In the genomic region with DNA sequence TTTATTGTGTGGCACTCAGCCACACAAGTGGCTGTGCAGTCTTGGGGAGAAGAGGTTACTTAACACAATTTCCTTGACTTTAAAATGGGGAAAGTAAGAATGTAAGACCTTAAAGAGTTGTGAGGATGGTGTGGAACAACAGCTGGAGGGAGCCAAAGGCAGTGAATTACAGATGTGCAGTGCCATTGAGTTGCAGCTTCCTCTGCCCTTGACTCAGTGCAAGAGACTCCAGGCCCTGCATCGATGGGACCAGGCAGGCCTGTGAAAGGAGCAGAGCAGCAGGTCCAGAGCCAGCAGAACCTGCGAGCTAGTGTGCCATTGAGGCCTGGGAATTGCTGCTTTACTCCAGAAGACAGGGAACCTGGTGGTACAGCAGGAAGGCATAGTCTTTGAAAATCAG, we compare ENCODE assay signal across 24 cellular contexts. TPM values are rescaled to one million over a fixed set of nuclear protein-coding genes. Genes with fewer than 3 reads are reported as not detected.
DNase-seq lines count a peak whose midpoint lies in the region; ATAC-seq and TF ChIP-seq lines count a peak whose summit lies in the region.
"Had no signal": no experiment of that assay in that cellular context is flagged by ENCODE, and none has a peak within 500 bp of the region (broad histone marks: within the 10 kb centered on the region; RNA-seq: fewer than 3 reads in every experiment).

No MANE protein-coding gene starts in this region.

- CTCF ChIA-PET in CD8-positive, alpha-beta T cell (lab: Charles Lee): interaction anchor here (0.6 kb wide), 1 partner anchor 69 kb away, joined by 4 read pairs; no protein-coding TSS in a partner anchor

- H3K9me3 Mint-ChIP-seq in natural killer cell: no peaks in the 10 kb centered on the region
- H3K9me3 Mint-ChIP-seq in CD8-positive, alpha-beta T cell: no peaks in the 10 kb centered on the region
- H3K9me3 Mint-ChIP-seq: activated naive CD8-positive, alpha-beta T cell treated with anti-CD3 and anti-CD28 coated beads, Interleukin-2, amount 10 ng/mL, durations not matched to agents 7 days and 5 days; T-helper 2 cell treated with Interferon-gamma antibody and Interleukin-4, amounts not matched to agents 5 μg/mL and 100 μg/mL, for 36 hours had no signal

- peak; percentile 31 for ATAC-seq in Right ventricle myocardium inferior
- 0 out of 3 replicates have a peak, but pooled peaks have one; percentile 15 for ATAC-seq in SK-N-SH treated with all-trans-retinoic acid at 6 μM for 48 hours
- ATAC-seq in natural killer cell: no peak
- ATAC-seq in CD8-positive, alpha-beta T cell: no peak
- ATAC-seq: left lobe of liver had no signal

- H3K4me3 ChIP-seq in fibroblast of mammary gland (ENCODE audit: control insufficient read depth, low read depth, low read length) (no peak overlapping the region), uterus (no peak overlapping the region), foreskin fibroblast (ENCODE audit: low read depth in 1 of 2, low read length in 2 of 2) (no peak overlapping the region)
- H3K4me3 ChIP-seq in CD8-positive, alpha-beta T cell (ENCODE audit: low read depth, low read length): no peak overlapping the region
- H3K4me3 ChIP-seq: MG63, prostate gland had no signal

- POLR2A ChIA-PET in CD8-positive, alpha-beta T cell (lab: Charles Lee): no interaction called here

- TF ChIP-seq CTCF in fibroblast of mammary gland (conservative IDR thresholded peaks at IDR 0.05; ENCODE audit: control insufficient read depth, insufficient read depth, low read depth, low read length) (no peak), uterus (IDR thresholded peaks at IDR 0.05) (peak in 2 of 4 experiments; percentile 16 to 18), natural killer cell (IDR thresholded peaks at IDR 0.05) (no peak), foreskin fibroblast (IDR thresholded peaks at IDR 0.05; ENCODE audit: low read depth, low read length) (no peak)
- TF ChIP-seq CTCF in CD8-positive, alpha-beta T cell (IDR thresholded peaks at IDR 0.05): no peak

- DNase-seq in Right ventricle myocardium inferior (ENCODE audit: missing footprints) (no peak), cardiac septum (ENCODE audit: low spot score) (no peak), fibroblast of mammary gland (ENCODE audit: low read depth) (peak; percentile 16), uterus (peak in 1 of 2 donors; percentile 44), natural killer cell (no peak), foreskin fibroblast (no peak)
- DNase-seq in CD8-positive, alpha-beta T cell: no peak
- DNase-seq: activated CD4-positive, alpha-beta T cell treated with anti-CD3 and anti-CD28 coated beads for 4 hours; activated naive CD8-positive, alpha-beta T cell treated with anti-CD3 and anti-CD28 coated beads, Interleukin-2, amount 10 ng/mL, durations not matched to agents 7 days and 5 days; activated T-cell treated with anti-CD3 and anti-CD28 coated beads for 4 hours; CD8-positive, alpha-beta memory T cell; hippocampal formation; MG63; NCI-H1105 treated with DMSO at 0.1 percent for 48 hours; NCI-H2029; NCI-H345; NCI-H748 treated with DMSO at 0.1 percent for 48 hours; stimulated activated naive CD4-positive, alpha-beta T cell had no signal

- intact Hi-C loops in Right ventricle myocardium inferior (cut with DNase I) (no loop called here), cardiac septum (cut with DNase I) (no loop called here), uterus (cut with DNase I; ENCODE audit: low total_unique reads) (no loop called here), natural killer cell (cut with micrococcal nuclease) (no loop called here)
- intact Hi-C loops in CD8-positive, alpha-beta T cell (cut with DNase I, micrococcal nuclease): no loop called here

- no peak for TF ChIP-seq POLR2A in uterus (IDR thresholded peaks at IDR 0.05)

- H3K36me3 Mint-ChIP-seq in natural killer cell: no peaks in the 10 kb centered on the region
- H3K36me3 Mint-ChIP-seq in CD8-positive, alpha-beta T cell: peaks cover 9% of the 10 kb centered on the region

- H3K4me1 Mint-ChIP-seq in natural killer cell: peaks cover 43 to 57% of the 10 kb centered on the region in 2 donors
- peaks cover 56% of the 10 kb centered on the region for H3K4me1 Mint-ChIP-seq in CD8-positive, alpha-beta T cell (ENCODE audit: low read depth)

- no peak overlapping the region for H3K4me3 Mint-ChIP-seq in natural killer cell
- H3K4me3 Mint-ChIP-seq in CD8-positive, alpha-beta T cell: no peak overlapping the region
- H3K4me3 Mint-ChIP-seq: activated naive CD8-positive, alpha-beta T cell treated with anti-CD3 and anti-CD28 coated beads, Interleukin-2, amount 10 ng/mL, durations not matched to agents 7 days and 5 days; T-helper 2 cell treated with Interferon-gamma antibody and Interleukin-4, amounts not matched to agents 5 μg/mL and 100 μg/mL, for 36 hours had no signal

- no peaks in the 10 kb centered on the region for H3K9me3 ChIP-seq in uterus
- H3K9me3 ChIP-seq in CD8-positive, alpha-beta T cell (ENCODE audit: low read length): no peaks in the 10 kb centered on the region
- H3K9me3 ChIP-seq: MG63, prostate gland, thoracic aorta had no signal

- H3K27ac ChIP-seq in uterus: peak overlapping the region; percentile 79 to 80
- no peak overlapping the region for H3K27ac ChIP-seq in CD8-positive, alpha-beta T cell (ENCODE audit: low read depth, low read length)
- H3K27ac ChIP-seq: prostate gland, RWPE1, thoracic aorta had no signal

- no peak overlapping the region for H3K27ac Mint-ChIP-seq in natural killer cell
- H3K27ac Mint-ChIP-seq in CD8-positive, alpha-beta T cell: no peak overlapping the region
- H3K27ac Mint-ChIP-seq: activated naive CD8-positive, alpha-beta T cell treated with anti-CD3 and anti-CD28 coated beads, Interleukin-2, amount 10 ng/mL, durations not matched to agents 7 days and 5 days; T-helper 2 cell treated with Interferon-gamma antibody and Interleukin-4, amounts not matched to agents 5 μg/mL and 100 μg/mL, for 36 hours had no signal

- no peaks in the 10 kb centered on the region for H3K27me3 Mint-ChIP-seq in natural killer cell (ENCODE audit: low read depth in 2 of 2)
- H3K27me3 Mint-ChIP-seq in CD8-positive, alpha-beta T cell (ENCODE audit: low read depth): no peaks in the 10 kb centered on the region
- H3K27me3 Mint-ChIP-seq: activated naive CD8-positive, alpha-beta T cell treated with anti-CD3 and anti-CD28 coated beads, Interleukin-2, amount 10 ng/mL, durations not matched to agents 7 days and 5 days; CD8-positive, alpha-beta memory T cell had no signal

- H3K27me3 ChIP-seq in uterus: no peaks in the 10 kb centered on the region
- no peaks in the 10 kb centered on the region for H3K27me3 ChIP-seq in CD8-positive, alpha-beta T cell (ENCODE audit: insufficient read depth, low read length)
- H3K27me3 ChIP-seq: MG63 had no signal

- no peaks in the 10 kb centered on the region for H3K36me3 ChIP-seq in uterus
- H3K36me3 ChIP-seq in CD8-positive, alpha-beta T cell (ENCODE audit: insufficient read depth, low read length): no peaks in the 10 kb centered on the region
- H3K36me3 ChIP-seq: MG63, prostate gland, thoracic aorta had no signal

- peaks cover 0 to 4% of the 10 kb centered on the region in 2 donors for H3K4me1 ChIP-seq in uterus
- H3K4me1 ChIP-seq in CD8-positive, alpha-beta T cell (ENCODE audit: insufficient read depth, low read length): peaks cover 7% of the 10 kb centered on the region
- H3K4me1 ChIP-seq: prostate gland had no signal

TF ChIP-seq in SK-N-SH treated with all-trans-retinoic acid at 6 μM for 48 hours, 23 proteins besides CTCF, POLR2A, EP300 and RAD21:
- TF ChIP-seq CSDC2 (CRISPR knock-in tag; IDR thresholded peaks at IDR 0.05) (no peak), ZNF565 (CRISPR knock-in tag; conservative IDR thresholded peaks at IDR 0.05; ENCODE audit: low read depth) (no peak), GLIS3 (CRISPR knock-in tag; IDR thresholded peaks at IDR 0.05) (no peak), TOX (CRISPR knock-in tag; IDR thresholded peaks at IDR 0.05; ENCODE audit: borderline replicate concordance) (no peak), ISL1 (CRISPR knock-in tag; IDR thresholded peaks at IDR 0.05) (no peak), ZNF70 (CRISPR knock-in tag; IDR thresholded peaks at IDR 0.05) (no peak), ARNTL (CRISPR knock-in tag; IDR thresholded peaks at IDR 0.05; ENCODE audit: borderline replicate concordance, low read depth) (no peak), TCF4 (CRISPR knock-in tag; IDR thresholded peaks at IDR 0.05; ENCODE audit: borderline replicate concordance) (no peak), PPARA (CRISPR knock-in tag; IDR thresholded peaks at IDR 0.05; ENCODE audit: borderline replicate concordance) (no peak)
- TF ChIP-seq, protein P1, sequence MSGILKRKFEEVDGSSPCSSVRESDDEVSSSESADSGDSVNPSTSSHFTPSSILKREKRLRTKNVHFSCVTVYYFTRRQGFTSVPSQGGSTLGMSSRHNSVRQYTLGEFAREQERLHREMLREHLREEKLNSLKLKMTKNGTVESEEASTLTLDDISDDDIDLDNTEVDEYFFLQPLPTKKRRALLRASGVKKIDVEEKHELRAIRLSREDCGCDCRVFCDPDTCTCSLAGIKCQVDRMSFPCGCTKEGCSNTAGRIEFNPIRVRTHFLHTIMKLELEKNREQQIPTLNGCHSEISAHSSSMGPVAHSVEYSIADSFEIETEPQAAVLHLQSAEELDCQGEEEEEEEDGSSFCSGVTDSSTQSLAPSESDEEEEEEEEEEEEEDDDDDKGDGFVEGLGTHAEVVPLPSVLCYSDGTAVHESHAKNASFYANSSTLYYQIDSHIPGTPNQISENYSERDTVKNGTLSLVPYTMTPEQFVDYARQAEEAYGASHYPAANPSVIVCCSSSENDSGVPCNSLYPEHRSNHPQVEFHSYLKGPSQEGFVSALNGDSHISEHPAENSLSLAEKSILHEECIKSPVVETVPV (CRISPR knock-in tag; IDR thresholded peaks at IDR 0.05): no peak

RNA-seq across cellular contexts. Expression of gene EEFSEC, which starts 27.2 kb away (rescaled TPM):
- 19.4 TPM for total RNA-seq in Right ventricle myocardium inferior
- total RNA-seq in cardiac septum: 19.3 TPM
- total RNA-seq in uterus: 10 to 100 TPM in 2 of 4 donors, 1 to 10 TPM in 2; 2.9 to 20.0 (median 12.5) TPM
- total RNA-seq in natural killer cell: 10 to 100 TPM; 16.7 to 18.9 (median 17.6) TPM
- 10 to 100 TPM; 10.8 to 11.6 TPM for total RNA-seq in CD8-positive, alpha-beta T cell

RNA-seq across cellular contexts. Expression of gene RUVBL1, which starts 56.8 kb away (rescaled TPM):
- total RNA-seq in Right ventricle myocardium inferior: 21.4 TPM
- 19.7 TPM for total RNA-seq in cardiac septum
- total RNA-seq in uterus: 10 to 100 TPM in 3 of 4 donors, 1 to 10 TPM in 1; 9.7 to 38.4 (median 16.6) TPM
- total RNA-seq in natural killer cell: 10 to 100 TPM; 11.9 to 18.5 (median 14.1) TPM
- 1 to 10 TPM; 5.1 to 5.6 TPM for total RNA-seq in CD8-positive, alpha-beta T cell

Comparison
In these comparisons a context has a peak if more than half of its experiments do, and no peak if none do; other contexts are left out.
1. ATAC-seq: peak in Right ventricle myocardium inferior (single experiment) and SK-N-SH treated with all-trans-retinoic acid at 6 μM for 48 hours (single experiment); none in natural killer cell (0 of 3) and CD8-positive, alpha-beta T cell (single experiment).